16 cellular contexts compared by ENCODE assay signal in genomic region chr17:80704381-80704819, GRCh38.
DNase-seq lines count a peak whose midpoint lies in the region; ATAC-seq, FAIRE-seq and TF ChIP-seq lines count a peak whose summit lies in the region.
"Had no signal": no experiment of that assay in that cellular context is flagged by ENCODE, and none has a peak within 500 bp of the region (broad histone marks: within the 10 kb centered on the region; RNA-seq: fewer than 3 reads in every experiment).

No MANE protein-coding gene starts in this region.

- H3K27ac ChIP-seq in GM12878 (ENCODE audit: control insufficient read depth, insufficient read depth) (no peak overlapping the region), tibial nerve (no peak overlapping the region), foreskin keratinocyte (no peak overlapping the region)
- H3K27ac ChIP-seq: cardiac muscle cell, right lobe of liver, upper lobe of right lung had no signal

- H3K4me2 ChIP-seq in GM12878 (ENCODE audit: control insufficient read depth, insufficient read depth), result peak overlapping the region; percentile 28; the same call in 1 of the 2 replicates

- TF ChIP-seq RAD21 in GM12878 (IDR thresholded peaks at IDR 0.05; ENCODE audit: insufficient read depth, low read depth, low read length), result no peak

- no peak overlapping the region for H3K4me3 ChIP-seq in GM12878
- H3K4me3 ChIP-seq in tibial nerve, result no peak overlapping the region
- H3K4me3 ChIP-seq: cardiac muscle cell, right lobe of liver, upper lobe of right lung had no signal

- no peak for DNase-seq in activated CD8-positive, alpha-beta memory T cell treated with anti-CD3 and anti-CD28 coated beads, Interleukin-2, amount 10 ng/mL, durations not matched to agents 7 days and 5 days
- DNase-seq in activated CD8-positive, alpha-beta memory T cell treated with anti-CD3 and anti-CD28 coated beads, Interleukin-2, amount 50 U/mL, for 48 hours, result no peak
- DNase-seq in M059J (ENCODE audit: low read depth) (peak; percentile 13), GM12878 (ENCODE audit: low read depth, low spot score) (no peak), tibial nerve (ENCODE audit: low spot score in 2 of 2) (no peak), foreskin keratinocyte (no peak), GM12892 (ENCODE audit: insufficient read length) (no peak)
- DNase-seq in stimulated activated effector memory CD8-positive, alpha-beta T cell treated with anti-CD3 and anti-CD28 coated beads, Interleukin-12 subunit alpha, Interleukin-12 subunit beta, amount 100 ng/mL, for 72 hours (ENCODE audit: low spot score in 2 of 2), result no peak
- DNase-seq: C1 segment of cervical spinal cord, H7, naive B cell, PC-3, right lobe of liver, upper lobe of right lung had no signal

- ATAC-seq in activated CD8-positive, alpha-beta memory T cell treated with anti-CD3 and anti-CD28 coated beads, Interleukin-2, amount 10 ng/mL, durations not matched to agents 7 days and 5 days, result peak; percentile 31
- ATAC-seq in GM12878 (no peak), foreskin keratinocyte (no peak)
- ATAC-seq in stimulated activated effector memory CD8-positive, alpha-beta T cell treated with anti-CD3 and anti-CD28 coated beads, Interleukin-12 subunit alpha, Interleukin-12 subunit beta, amount 100 ng/mL, for 72 hours, result peak; percentile 20
- ATAC-seq: esophagus mucosa, PC-3, upper lobe of right lung had no signal

- H4K20me1 ChIP-seq in GM12878 (ENCODE audit: control insufficient read depth, insufficient read depth), result no peaks in the 10 kb centered on the region

- H3K4me3 Mint-ChIP-seq in activated CD8-positive, alpha-beta memory T cell treated with anti-CD3 and anti-CD28 coated beads, Interleukin-2, amount 10 ng/mL, durations not matched to agents 7 days and 5 days, result no peak overlapping the region
- H3K4me3 Mint-ChIP-seq in stimulated activated effector memory CD8-positive, alpha-beta T cell treated with anti-CD3 and anti-CD28 coated beads, Interleukin-12 subunit alpha, Interleukin-12 subunit beta, amount 100 ng/mL, for 72 hours, result no peak overlapping the region

- no peaks in the 10 kb centered on the region for H3K27me3 Mint-ChIP-seq in activated CD8-positive, alpha-beta memory T cell treated with anti-CD3 and anti-CD28 coated beads, Interleukin-2, amount 10 ng/mL, durations not matched to agents 7 days and 5 days
- H3K27me3 Mint-ChIP-seq: naive B cell had no signal

- H3K4me1 Mint-ChIP-seq in activated CD8-positive, alpha-beta memory T cell treated with anti-CD3 and anti-CD28 coated beads, Interleukin-2, amount 10 ng/mL, durations not matched to agents 7 days and 5 days, result peaks cover 76% of the 10 kb centered on the region
- peaks cover 67% of the 10 kb centered on the region for H3K4me1 Mint-ChIP-seq in stimulated activated effector memory CD8-positive, alpha-beta T cell treated with anti-CD3 and anti-CD28 coated beads, Interleukin-12 subunit alpha, Interleukin-12 subunit beta, amount 100 ng/mL, for 72 hours

- SMC1A ChIA-PET in GM12878 (lab: Charles Lee; ENCODE audit: uncharacterized antibody, unreplicated experiment), result interaction anchor here (1.0 kb wide), 1 partner anchor 10 kb away, joined by 4 read pairs; no protein-coding TSS in a partner anchor

- H3K9me3 ChIP-seq in GM12878 (replicated peaks; ENCODE audit: control insufficient read depth, insufficient read depth, low read length) (no peaks in the 10 kb centered on the region; the same call in 2 of the 3 replicates), tibial nerve (no peaks in the 10 kb centered on the region)
- H3K9me3 ChIP-seq: right lobe of liver, upper lobe of right lung had no signal

- H3K36me3 ChIP-seq in GM12878 (ENCODE audit: control insufficient read depth in 2 of 2, insufficient read depth in 2 of 2, low read length in 1 of 2) (peaks cover 0 to 3% of the 10 kb centered on the region in 2 experiments; a peak in 3 of 4 replicates), tibial nerve (peaks cover 0 to 18% (median 0%) of the 10 kb centered on the region in 3 donors)
- H3K36me3 ChIP-seq: cardiac muscle cell had no signal

- CTCF ChIA-PET in activated CD8-positive, alpha-beta memory T cell treated with anti-CD3 and anti-CD28 coated beads, Interleukin-2, amount 10 ng/mL, durations not matched to agents 7 days and 5 days (lab: Charles Lee), result interaction anchor here (1.6 to 1.9 kb wide), 2 partner anchors 59 to 277 kb away, joined by 3 to 5 read pairs; no protein-coding TSS in a partner anchor
- CTCF ChIA-PET in GM12878 (lab: Yijun Ruan, JAX), result no interaction called here

- TF ChIP-seq POLR2A in GM12878 (IDR thresholded peaks at IDR 0.05; ENCODE audit: low read depth, low read length) (no peak), tibial nerve (IDR thresholded peaks at IDR 0.05) (no peak), GM12892 (IDR thresholded peaks at IDR 0.05; ENCODE audit: low read depth, low read length) (no peak)

- no peak for TF ChIP-seq CTCF in GM12878 (IDR thresholded peaks at IDR 0.05 in 2 of 3, conservative IDR thresholded peaks at IDR 0.05 in 1 of 3; ENCODE audit: control insufficient read depth in 2 of 3, extremely low read depth in 1 of 3, insufficient read depth in 1 of 3, low read depth in 3 of 3, low read length in 3 of 3)
- no peak for TF ChIP-seq CTCF in tibial nerve (IDR thresholded peaks at IDR 0.05)
- no peak for TF ChIP-seq CTCF in foreskin keratinocyte (conservative IDR thresholded peaks at IDR 0.05)

- peaks cover 14% of the 10 kb centered on the region for H3K9me3 Mint-ChIP-seq in activated CD8-positive, alpha-beta memory T cell treated with anti-CD3 and anti-CD28 coated beads, Interleukin-2, amount 10 ng/mL, durations not matched to agents 7 days and 5 days (ENCODE audit: low read depth)
- H3K9me3 Mint-ChIP-seq in stimulated activated effector memory CD8-positive, alpha-beta T cell treated with anti-CD3 and anti-CD28 coated beads, Interleukin-12 subunit alpha, Interleukin-12 subunit beta, amount 100 ng/mL, for 72 hours, result peaks cover 5% of the 10 kb centered on the region

- H3K27ac Mint-ChIP-seq in activated CD8-positive, alpha-beta memory T cell treated with anti-CD3 and anti-CD28 coated beads, Interleukin-2, amount 10 ng/mL, durations not matched to agents 7 days and 5 days, result peak overlapping the region; percentile 77
- H3K27ac Mint-ChIP-seq in stimulated activated effector memory CD8-positive, alpha-beta T cell treated with anti-CD3 and anti-CD28 coated beads, Interleukin-12 subunit alpha, Interleukin-12 subunit beta, amount 100 ng/mL, for 72 hours, result peak overlapping the region; percentile 74

- H3K36me3 Mint-ChIP-seq in activated CD8-positive, alpha-beta memory T cell treated with anti-CD3 and anti-CD28 coated beads, Interleukin-2, amount 10 ng/mL, durations not matched to agents 7 days and 5 days, result peaks cover 47% of the 10 kb centered on the region
- H3K36me3 Mint-ChIP-seq in stimulated activated effector memory CD8-positive, alpha-beta T cell treated with anti-CD3 and anti-CD28 coated beads, Interleukin-12 subunit alpha, Interleukin-12 subunit beta, amount 100 ng/mL, for 72 hours, result peaks cover 18% of the 10 kb centered on the region

- BruUV-seq in GM12878 (replicated peaks; lab: Mats Ljungman, UMichigan), result no TSS peak

- intact Hi-C loops in GM12878 (cut with micrococcal nuclease; ENCODE audit: unreplicated experiment), result no loop called here

- RAD21 ChIA-PET in GM12878 (lab: Charles Lee; ENCODE audit: unreplicated experiment), result no interaction called here

- H2AFZ ChIP-seq in GM12878 (ENCODE audit: control insufficient read depth, low read depth, low read length), result no peak overlapping the region

- 91% methylated on average over 3 of the region's 3 CpGs for WGBS in GM12878 (ENCODE audit: insufficient coverage, insufficient replicate concordance, low lambda C conversion rate, missing lambda C conversion rate)
- 75 to 77% methylated on average over 3 of the region's 3 CpGs for WGBS in tibial nerve, 2 donors

- H3K4me1 ChIP-seq in GM12878 (ENCODE audit: control insufficient read depth, insufficient read depth, low read length) (peaks cover 18% of the 10 kb centered on the region), tibial nerve (peaks cover 0 to 3% (median 0%) of the 10 kb centered on the region in 4 donors), foreskin keratinocyte (no peaks in the 10 kb centered on the region)
- H3K4me1 ChIP-seq: upper lobe of right lung had no signal

- no peak for TF ChIP-seq EP300 in GM12878 (IDR thresholded peaks at IDR 0.05; ENCODE audit: borderline replicate concordance in 1 of 2, control insufficient read depth in 1 of 2, low read depth in 2 of 2, low read length in 2 of 2)
- TF ChIP-seq EP300 in tibial nerve (IDR thresholded peaks at IDR 0.05), result no peak

- FAIRE-seq in GM12878 (lab: Jason Lieb, UNC) (no peak), GM12892 (lab: Jason Lieb, UNC) (no peak)

- POLR2A ChIA-PET in GM12878 (lab: Charles Lee), result no interaction called here

- no peak overlapping the region for H3K9ac ChIP-seq in GM12878 (ENCODE audit: control insufficient read depth, insufficient read depth, low read length)

- H3K27me3 ChIP-seq in GM12878 (replicated peaks in 1 of 2; ENCODE audit: control insufficient read depth in 2 of 2, insufficient read depth in 2 of 2, low read length in 1 of 2) (no peaks in the 10 kb centered on the region), tibial nerve (no peaks in the 10 kb centered on the region), foreskin keratinocyte (no peaks in the 10 kb centered on the region)
- H3K27me3 ChIP-seq: cardiac muscle cell, right lobe of liver, upper lobe of right lung had no signal

- in situ Hi-C loops in GM12878 (cut with MboI), result no loop called here

- no peaks in the 10 kb centered on the region; the same call in none of the 2 replicates for H3K79me2 ChIP-seq in GM12878 (ENCODE audit: control insufficient read depth, insufficient read depth, low read length)

TF ChIP-seq in GM12878, 131 proteins besides CTCF, POLR2A, EP300 and RAD21:
- TF ChIP-seq BCL11A (IDR thresholded peaks at IDR 0.05; ENCODE audit: low read depth, low read length) (no peak), BACH1 (IDR thresholded peaks at IDR 0.05; ENCODE audit: borderline replicate concordance) (peak; percentile 80)

Comparison
In these comparisons a context has a peak if more than half of its experiments do, and no peak if none do; other contexts are left out.
1. ATAC-seq: peak in activated CD8-positive, alpha-beta memory T cell treated with anti-CD3 and anti-CD28 coated beads, Interleukin-2, amount 10 ng/mL, durations not matched to agents 7 days and 5 days (single experiment) and stimulated activated effector memory CD8-positive, alpha-beta T cell treated with anti-CD3 and anti-CD28 coated beads, Interleukin-12 subunit alpha, Interleukin-12 subunit beta, amount 100 ng/mL, for 72 hours (single experiment); none in GM12878 (single experiment) and foreskin keratinocyte (single experiment).